In genomic region chr9:4691794-4692193, GRCh38 we compare ENCODE assay signal across 1 cellular context.
TF ChIP-seq lines count a peak whose summit lies in the region.

No MANE protein-coding gene starts in this region.

TF ChIP-seq in GM12878, 131 proteins besides CTCF, POLR2A, EP300 and RAD21:
- TF ChIP-seq CREM (IDR thresholded peaks at IDR 0.05; ENCODE audit: low read depth) = peak; percentile 28; the same call in 1 of the 2 replicates
- TF ChIP-seq NFIC (IDR thresholded peaks at IDR 0.05; ENCODE audit: low read depth, low read length) = no peak
- no peak for TF ChIP-seq BCLAF1 (IDR thresholded peaks at IDR 0.05)
- no peak for TF ChIP-seq BMI1 (IDR thresholded peaks at IDR 0.05; ENCODE audit: borderline replicate concordance)
- no peak for TF ChIP-seq SIN3A (IDR thresholded peaks at IDR 0.05; ENCODE audit: low read depth, low read length)
- TF ChIP-seq HDAC2 (IDR thresholded peaks at IDR 0.05) = no peak
- TF ChIP-seq JUNB (IDR thresholded peaks at IDR 0.05) = 0 out of 2 replicates have a peak, but pooled peaks have one; percentile 9
- no peak for TF ChIP-seq TARDBP (IDR thresholded peaks at IDR 0.05; ENCODE audit: borderline replicate concordance)
- TF ChIP-seq RELA (IDR thresholded peaks at IDR 0.05; ENCODE audit: borderline replicate concordance, partially characterized antibody) = no peak
- TF ChIP-seq MLLT1 (IDR thresholded peaks at IDR 0.05) = no peak
- no peak for TF ChIP-seq USF1 (IDR thresholded peaks at IDR 0.05; ENCODE audit: borderline replicate concordance, extremely low read length, insufficient read depth, low read depth, low read length)
- TF ChIP-seq SIX5 (IDR thresholded peaks at IDR 0.05; ENCODE audit: low read depth, low read length, severe bottlenecking) = no peak
- TF ChIP-seq E2F4 (IDR thresholded peaks at IDR 0.05; ENCODE audit: low read depth, low read length) = no peak
- no peak for TF ChIP-seq SMAD1 (IDR thresholded peaks at IDR 0.05; ENCODE audit: low read depth, partially characterized antibody)
- no peak for TF ChIP-seq RCOR1 (conservative IDR thresholded peaks at IDR 0.05; ENCODE audit: low read depth, low read length)
- no peak for TF ChIP-seq HCFC1 (IDR thresholded peaks at IDR 0.05; ENCODE audit: low read length)
- no peak for TF ChIP-seq MEF2B (IDR thresholded peaks at IDR 0.05; ENCODE audit: partially characterized antibody, poor library complexity, severe bottlenecking)
- no peak for TF ChIP-seq HDAC6 (IDR thresholded peaks at IDR 0.05; ENCODE audit: unreplicated experiment)
- peak; percentile 60; the same call in 1 of the 2 replicates for TF ChIP-seq CREB1 (IDR thresholded peaks at IDR 0.05; ENCODE audit: low read depth)
